14 cellular contexts compared by ENCODE assay signal in genomic region chr4:77193046-77193445, GRCh38. TPM values are rescaled to one million over a fixed set of nuclear protein-coding genes. Genes with fewer than 3 reads are reported as not detected.
A peak's percentile ranks its signal among the peaks of the same experiment; 100 is the strongest.
DNase-seq lines count a peak whose midpoint lies in the region; ATAC-seq and TF ChIP-seq lines count a peak whose summit lies in the region.
"Had no signal": no experiment of that assay in that cellular context is flagged by ENCODE, and none has a peak within 500 bp of the region (broad histone marks: within the 10 kb centered on the region; RNA-seq: fewer than 3 reads in every experiment).

No MANE protein-coding gene starts in this region.

- peak overlapping the region; percentile 56 for H3K4me3 Mint-ChIP-seq in activated naive CD4-positive, alpha-beta T cell treated with anti-CD3 and anti-CD28 coated beads, Interleukin-2, amount 10 ng/mL, durations not matched to agents 7 days and 5 days
- peak overlapping the region; percentile 84 for H3K4me3 Mint-ChIP-seq in T-helper 17 cell
- H3K4me3 Mint-ChIP-seq: nephron had no signal

- peaks cover 6% of the 10 kb centered on the region for H3K27me3 Mint-ChIP-seq in activated naive CD4-positive, alpha-beta T cell treated with anti-CD3 and anti-CD28 coated beads, Interleukin-2, amount 10 ng/mL, durations not matched to agents 7 days and 5 days
- H3K27me3 Mint-ChIP-seq in T-helper 17 cell: peaks cover 5% of the 10 kb centered on the region

- no peaks in the 10 kb centered on the region for H3K9me3 ChIP-seq in T-helper 17 cell (ENCODE audit: control insufficient read depth, low read length, poor library complexity, severe bottlenecking)
- no peaks in the 10 kb centered on the region for H3K9me3 ChIP-seq in upper lobe of right lung
- H3K9me3 ChIP-seq: left ventricle myocardium inferior, transverse colon had no signal

- no peak overlapping the region for H3K27ac ChIP-seq in upper lobe of right lung
- H3K27ac ChIP-seq: left ventricle myocardium inferior had no signal

- ATAC-seq in T-helper 17 cell (no peak), upper lobe of right lung (no peak)

- no peaks in the 10 kb centered on the region for H3K9me3 Mint-ChIP-seq in activated naive CD4-positive, alpha-beta T cell treated with anti-CD3 and anti-CD28 coated beads, Interleukin-2, amount 10 ng/mL, durations not matched to agents 7 days and 5 days
- H3K9me3 Mint-ChIP-seq: nephron had no signal

- peak overlapping the region; percentile 86 for H3K27ac Mint-ChIP-seq in activated naive CD4-positive, alpha-beta T cell treated with anti-CD3 and anti-CD28 coated beads, Interleukin-2, amount 10 ng/mL, durations not matched to agents 7 days and 5 days
- peak overlapping the region; percentile 45 for H3K27ac Mint-ChIP-seq in T-helper 17 cell
- H3K27ac Mint-ChIP-seq: nephron had no signal

- no peaks in the 10 kb centered on the region for H3K4me1 ChIP-seq in upper lobe of right lung
- H3K4me1 ChIP-seq: left ventricle myocardium inferior, transverse colon had no signal

- no peaks in the 10 kb centered on the region for H3K27me3 ChIP-seq in upper lobe of right lung
- H3K27me3 ChIP-seq: transverse colon had no signal

- TF ChIP-seq CTCF in epithelial cell of esophagus (IDR thresholded peaks at IDR 0.05; ENCODE audit: insufficient read depth, low read depth, low read length, missing control alignments) (no peak), upper lobe of right lung (IDR thresholded peaks at IDR 0.05) (no peak)

- H3K4me1 Mint-ChIP-seq in activated naive CD4-positive, alpha-beta T cell treated with anti-CD3 and anti-CD28 coated beads, Interleukin-2, amount 10 ng/mL, durations not matched to agents 7 days and 5 days: peaks cover 22% of the 10 kb centered on the region
- H3K4me1 Mint-ChIP-seq in T-helper 17 cell: peaks cover 9% of the 10 kb centered on the region

- CTCF ChIA-PET in activated naive CD4-positive, alpha-beta T cell treated with anti-CD3 and anti-CD28 coated beads, Interleukin-2, amount 10 ng/mL, durations not matched to agents 7 days and 5 days (lab: Charles Lee): interaction anchor here (0.7 to 3.2 kb wide), 3 partner anchors 10 to 98 kb away, joined by 3 to 29 read pairs (median 7); no protein-coding TSS in a partner anchor

- no peak for DNase-seq in activated naive CD4-positive, alpha-beta T cell treated with anti-CD3 and anti-CD28 coated beads, Interleukin-2, amount 10 ng/mL, durations not matched to agents 7 days and 5 days
- no peak for DNase-seq in activated naive CD4-positive, alpha-beta T cell (lab: John Stamatoyannopoulos, UW)
- DNase-seq in T-helper 17 cell: no peak
- peak; percentile 52 for DNase-seq in epithelial cell of esophagus (ENCODE audit: low read depth)
- no peak for DNase-seq in upper lobe of right lung
- DNase-seq in GM19240 (ENCODE audit: insufficient read length, low spot score): no peak
- no peak for DNase-seq in HCEC 1CT
- no peak for DNase-seq in cerebellar nuclear complex (lab: John Stamatoyannopoulos, UW)
- DNase-seq: DMS153, NCI-H2171, NCI-H774 had no signal

- no peaks in the 10 kb centered on the region for H3K36me3 ChIP-seq in upper lobe of right lung
- H3K36me3 ChIP-seq: left ventricle myocardium inferior, transverse colon had no signal

- intact Hi-C loops in upper lobe of right lung (cut with DNase I): no loop called here

- no peaks in the 10 kb centered on the region for H3K36me3 Mint-ChIP-seq in activated naive CD4-positive, alpha-beta T cell treated with anti-CD3 and anti-CD28 coated beads, Interleukin-2, amount 10 ng/mL, durations not matched to agents 7 days and 5 days
- H3K36me3 Mint-ChIP-seq in T-helper 17 cell (ENCODE audit: low read depth): peaks cover 5% of the 10 kb centered on the region

- H3K4me3 ChIP-seq in epithelial cell of esophagus (ENCODE audit: low read length) (no peak overlapping the region), upper lobe of right lung (peak overlapping the region; percentile 34)
- H3K4me3 ChIP-seq: left ventricle myocardium inferior had no signal

RNA-seq across cellular contexts. Expression of gene CCNG2, which starts 36.0 kb away (rescaled TPM):
- total RNA-seq in T-helper 17 cell: 10 to 100 TPM; 21.8 to 24.3 TPM
- 41.3 TPM for total RNA-seq in upper lobe of right lung
